Comparison of ENCODE assay signal across 30 cellular contexts in genomic region chr5:88707216-88707965, GRCh38.
A peak's percentile ranks its signal among the peaks of the same experiment; 100 is the strongest.
DNase-seq lines count a peak whose midpoint lies in the region; ATAC-seq, FAIRE-seq and TF ChIP-seq lines count a peak whose summit lies in the region.
"Had no signal": no experiment of that assay in that cellular context is flagged by ENCODE, and none has a peak within 500 bp of the region (broad histone marks: within the 10 kb centered on the region; RNA-seq: fewer than 3 reads in every experiment).

No MANE protein-coding gene starts in this region.

- ATAC-seq in HCT116 (0 out of 2 replicates have a peak, but pooled peaks have one; percentile 14), HG02840 (IDR thresholded peaks at IDR 0.05; ENCODE audit: low FRiP score, unreplicated experiment) (no peak)
- ATAC-seq: naive thymus-derived CD4-positive, alpha-beta T cell had no signal

- no peaks in the 10 kb centered on the region for H3K36me3 ChIP-seq in HCT116 (ENCODE audit: control insufficient read depth in 1 of 2, insufficient read depth in 2 of 2, low read length in 2 of 2)
- no peaks in the 10 kb centered on the region for H3K36me3 ChIP-seq in small intestine (ENCODE audit: control insufficient read depth in 2 of 2, insufficient read depth in 2 of 2, low read length in 2 of 2)
- H3K36me3 ChIP-seq: ascending aorta, prostate gland, sigmoid colon, transverse colon had no signal

- RAD21 ChIA-PET in HCT116 (lab: Charles Lee; ENCODE audit: low non-redundant PET in 1 of 2, low total read pairs in 2 of 2, uncharacterized antibody in 2 of 2, unreplicated experiment in 2 of 2) = no interaction called here

- no peaks in the 10 kb centered on the region for H3K79me2 ChIP-seq in HCT116 (ENCODE audit: insufficient read depth, low read length)

- H3K9me3 ChIP-seq in HCT116 (ENCODE audit: control insufficient read depth in 1 of 2, insufficient read depth in 1 of 2, low read depth in 1 of 2, low read length in 2 of 2) (no peaks in the 10 kb centered on the region), small intestine (ENCODE audit: control insufficient read depth, low read depth) (no peaks in the 10 kb centered on the region)
- H3K9me3 ChIP-seq: ascending aorta, Caco-2, prostate gland, sigmoid colon, transverse colon had no signal

- no peak for TF ChIP-seq CTCF in HCT116 (IDR thresholded peaks at IDR 0.05 in 2 of 3, conservative IDR thresholded peaks at IDR 0.05 in 1 of 3; ENCODE audit: borderline replicate concordance in 1 of 3, insufficient read depth in 1 of 3, low read depth in 2 of 3, low read length in 2 of 3)
- TF ChIP-seq CTCF in epithelial cell of esophagus (IDR thresholded peaks at IDR 0.05; ENCODE audit: insufficient read depth, low read depth, low read length, missing control alignments) = no peak
- TF ChIP-seq CTCF in GM10266 (IDR thresholded peaks at IDR 0.05; ENCODE audit: control insufficient read depth, insufficient read depth, low read depth, missing control alignments) = no peak

- WGBS in small intestine, 3 donors = 58 to 89% (median 66%) methylated on average over 4 of the region's 4 CpGs

- H3K4me1 ChIP-seq in HCT116 (ENCODE audit: control insufficient read depth in 1 of 2, insufficient read depth in 2 of 2, low read length in 2 of 2) (peaks cover 0 to 11% of the 10 kb centered on the region in 2 experiments; a peak in 2 of 4 replicates), small intestine (ENCODE audit: control insufficient read depth in 2 of 2, insufficient read depth in 1 of 2, low read depth in 1 of 2, low read length in 1 of 2) (no peaks in the 10 kb centered on the region)
- H3K4me1 ChIP-seq: ascending aorta, Caco-2, prostate gland, sigmoid colon, transverse colon had no signal

- H3K4me3 ChIP-seq in HCT116 (replicated peaks in 1 of 2; ENCODE audit: low read depth in 1 of 2, low read length in 2 of 2) (no peak overlapping the region), epithelial cell of esophagus (ENCODE audit: low read length) (no peak overlapping the region), small intestine (ENCODE audit: low read depth in 1 of 2, low read length in 2 of 2) (no peak overlapping the region)
- H3K4me3 ChIP-seq: ascending aorta, GM23338, prostate gland, sigmoid colon, transverse colon had no signal

- DNase-seq in HCT116 (ENCODE audit: low read depth, low spot score) (no peak), RKO (ENCODE audit: low spot score) (peak; percentile 5), epithelial cell of esophagus (ENCODE audit: low read depth) (peak; percentile 41), GM10266 (ENCODE audit: extremely low spot score) (no peak), pons (ENCODE audit: low spot score) (no peak), small intestine (no peak)
- DNase-seq: activated B cell treated with CpG ODN at 0.5 μM for 24 hours; activated CD4-positive, alpha-beta T cell treated with anti-CD3 and anti-CD28 coated beads, Interleukin-2, amount 10 ng/mL, durations not matched to agents 7 days and 5 days; activated gamma-delta T cell; activated naive CD8-positive, alpha-beta T cell treated with anti-CD3 and anti-CD28 coated beads, Interleukin-2, amount 10 ng/mL, durations not matched to agents 7 days and 5 days; Caco-2; DMS79; GF-D8; glutamatergic neuron; naive thymus-derived CD4-positive, alpha-beta T cell; NCI-H1417 treated with DMSO at 0.1 percent for 48 hours; NCI-H2029 treated with DMSO at 0.1 percent for 48 hours; NCI-H2227 treated with DMSO at 0.1 percent for 48 hours; NCI-H526 treated with DMSO at 0.1 percent for 48 hours; SIG-M5; sigmoid colon; stimulated activated CD4-positive, alpha-beta T cell treated with anti-CD3 and anti-CD28 coated beads, Interleukin-4, amount 100 ng/mL, for 24 hours; transverse colon had no signal

- no peaks in the 10 kb centered on the region for H4K20me1 ChIP-seq in HCT116 (ENCODE audit: insufficient read depth)

- H3K27ac ChIP-seq in HCT116 (ENCODE audit: low read depth, low read length) (no peak overlapping the region), small intestine (ENCODE audit: low read depth in 1 of 2, low read length in 1 of 2) (no peak overlapping the region)
- H3K27ac ChIP-seq: ascending aorta, C4-2B, KMS-11, prostate gland, sigmoid colon, transverse colon had no signal

- TF ChIP-seq POLR2A in HCT116 (IDR thresholded peaks at IDR 0.05; ENCODE audit: borderline replicate concordance, extremely low read depth, insufficient read depth, insufficient read length) = no peak

- TF ChIP-seq RAD21 in HCT116 (IDR thresholded peaks at IDR 0.05; ENCODE audit: low read depth) = no peak

- CTCF ChIA-PET in HCT116 (lab: Charles Lee) = interaction anchor here (1.1 to 1.8 kb wide), 2 partner anchors 16 to 17 kb away, joined by 4 read pairs; no protein-coding TSS in a partner anchor

- no peak for FAIRE-seq in small intestine (lab: Jason Lieb, UNC)
- FAIRE-seq: islet of Langerhans had no signal

- H3K9ac ChIP-seq in HCT116 (ENCODE audit: low read length) = no peak overlapping the region
- H3K9ac ChIP-seq: KMS-11 had no signal

- POLR2A ChIA-PET in HCT116 (lab: Charles Lee) = no interaction called here

- peak overlapping the region; percentile 16 for H2AFZ ChIP-seq in HCT116 (ENCODE audit: low read depth, low read length, poor library complexity, severe bottlenecking)

- H3K27me3 ChIP-seq in HCT116 (ENCODE audit: insufficient read depth, low read length) = no peaks in the 10 kb centered on the region
- H3K27me3 ChIP-seq in small intestine (ENCODE audit: control insufficient read depth in 2 of 2, insufficient read depth in 2 of 2, low read length in 2 of 2) = peaks cover 0 to 2% of the 10 kb centered on the region in 2 donors
- H3K27me3 ChIP-seq: ascending aorta, sigmoid colon had no signal

- BruUV-seq in HCT116 (replicated peaks; lab: Mats Ljungman, UMichigan) = no TSS peak

- no peaks in the 10 kb centered on the region for H3K9me2 ChIP-seq in HCT116 (ENCODE audit: insufficient read depth)

- H3K4me2 ChIP-seq in HCT116 (ENCODE audit: low read length) = peak overlapping the region; percentile 17; the same call in 1 of the 2 replicates
- H3K4me2 ChIP-seq: KMS-11 had no signal

- intact Hi-C loops in HCT116 (cut with micrococcal nuclease) = no loop called here

TF ChIP-seq in HCT116, 20 proteins besides CTCF, POLR2A, EP300 and RAD21:
- TF ChIP-seq ATF3 (IDR thresholded peaks at IDR 0.05) (no peak), JUND (IDR thresholded peaks at IDR 0.05) (0 out of 2 replicates have a peak, but pooled peaks have one; percentile 9), CBX3 (IDR thresholded peaks at IDR 0.05; ENCODE audit: low read depth) (0 out of 2 replicates have a peak, but pooled peaks have one; percentile 3)

Comparison
In these comparisons a context has a peak if more than half of its experiments do, and no peak if none do; other contexts are left out.
1. DNase-seq: peak in RKO (single experiment) and epithelial cell of esophagus (single experiment); none in HCT116 (single experiment), GM10266 (single experiment), pons (single experiment) and small intestine (single experiment).